ENCODE assay signal across 8 cellular contexts in the genomic region with DNA sequence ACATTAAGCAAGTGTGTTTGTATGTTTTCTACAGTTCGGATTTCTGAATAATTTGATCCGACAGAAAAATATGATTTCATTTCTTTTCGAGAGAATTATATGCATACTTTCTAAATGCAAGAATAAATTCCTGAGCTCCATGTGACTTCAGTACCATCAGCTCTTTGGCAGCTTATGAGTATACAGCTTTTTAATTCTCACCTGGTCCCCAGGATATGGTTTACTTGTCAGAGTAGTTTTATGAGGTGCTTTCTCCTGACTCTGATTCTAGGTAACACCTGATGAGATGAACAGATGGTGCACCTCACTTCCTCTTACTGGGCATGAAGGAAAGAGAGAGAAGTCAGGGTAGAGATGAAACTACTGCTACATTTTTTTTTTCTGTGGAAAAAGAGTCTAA. TPM values are rescaled to one million over a fixed set of nuclear protein-coding genes. Genes with fewer than 3 reads are reported as not detected.
DNase-seq lines count a peak whose midpoint lies in the region; ATAC-seq, FAIRE-seq and TF ChIP-seq lines count a peak whose summit lies in the region.

No MANE protein-coding gene starts in this region.

- no peak for TF ChIP-seq POLR2A in spleen (IDR thresholded peaks at IDR 0.05)

- WGBS in spleen, 5 donors, result 47 to 59% (median 54%) methylated on average over 3 of the region's 3 CpGs

- H3K4me1 ChIP-seq in spleen (peaks cover 6 to 22% (median 13%) of the 10 kb centered on the region in 6 donors), BE2C (peaks cover 16% of the 10 kb centered on the region)

- TF ChIP-seq CTCF in spleen (IDR thresholded peaks at IDR 0.05 in 8 of 11, conservative IDR thresholded peaks at IDR 0.05 in 3 of 11), result no peak
- TF ChIP-seq CTCF in BE2C (IDR thresholded peaks at IDR 0.05; ENCODE audit: low read depth, low read length), result no peak

- peak; percentile 9 for DNase-seq in M059J (ENCODE audit: low read depth)
- DNase-seq in epithelial cell of prostate (ENCODE audit: low read depth, low spot score), result no peak
- DNase-seq in spleen, result no peak
- DNase-seq in BE2C, result no peak
- DNase-seq in GM19239 (ENCODE audit: insufficient read length, low spot score), result no peak
- no peak for DNase-seq in activated effector memory CD4-positive, alpha-beta T cell treated with anti-CD3 and anti-CD28 coated beads, Interleukin-2, amount 50 U/mL, for 16 hours
- DNase-seq in EL, result no peak

- peak; percentile 44 for ATAC-seq in GM21526 (IDR thresholded peaks at IDR 0.05; ENCODE audit: low FRiP score, unreplicated experiment)

- H3K9me3 ChIP-seq in spleen (peaks cover 0 to 6% (median 0%) of the 10 kb centered on the region in 8 donors), BE2C (no peaks in the 10 kb centered on the region)

- H3K27me3 ChIP-seq in spleen (replicated peaks in 1 of 7) (no peaks in the 10 kb centered on the region), BE2C (no peaks in the 10 kb centered on the region)

- intact Hi-C loops in spleen (cut with DNase I; ENCODE audit: low total_unique reads), result no loop called here

- no peak for FAIRE-seq in GM19239 (lab: Jason Lieb, UNC)

- H3K36me3 ChIP-seq in spleen (no peaks in the 10 kb centered on the region), BE2C (no peaks in the 10 kb centered on the region)

- H3K4me3 ChIP-seq in spleen (no peak overlapping the region), BE2C (ENCODE audit: low read depth, low read length) (no peak overlapping the region)

- H3K27ac ChIP-seq in epithelial cell of prostate (peak overlapping the region; percentile 2), spleen (peak overlapping the region; percentile 22 to 76 (median 59))

RNA-seq across cellular contexts. Expression of gene HGD, which starts 3.1 kb away (rescaled TPM):
- total RNA-seq in M059J (2014; rRNA removed; shearing (Covaris generic)), result not detected in 2 replicates
- total RNA-seq in spleen, result 1 to 10 TPM in 2 of 7 donors, under 1 TPM in 4, not detected in 1; 0.17 to 2.8 (median 0.89) TPM
- polyA plus RNA-seq in spleen, result 1 to 10 TPM in 1 of 3 donors, under 1 TPM in 2; 0.45 to 2.6 (median 0.55) TPM
- 2.3 TPM for polyA plus RNA-seq in BE2C (2012; ENCODE audit: insufficient read depth, insufficient read length, low read depth)
